17 cellular contexts compared by ENCODE assay signal in the genomic region with DNA sequence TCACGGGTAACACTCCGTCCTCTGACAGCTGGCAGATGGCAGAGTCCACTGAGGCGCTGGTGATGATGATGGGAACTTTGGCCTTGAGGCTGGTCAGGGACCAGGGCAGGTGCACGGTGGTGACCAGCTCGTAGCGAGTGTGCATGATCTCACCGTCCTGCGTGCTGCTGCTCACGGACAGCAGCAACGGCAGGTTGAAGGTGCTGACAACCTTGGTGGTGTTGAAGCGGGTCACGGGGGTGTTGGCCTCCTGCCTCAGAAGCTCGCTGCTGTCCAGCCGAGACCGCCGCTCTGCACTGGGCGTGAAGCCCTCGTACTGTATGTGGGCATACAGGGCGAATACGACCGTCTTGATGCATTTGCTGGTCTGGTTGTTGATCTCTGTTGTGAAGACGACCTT. TPM values are rescaled to one million over a fixed set of nuclear protein-coding genes. Genes with fewer than 3 reads are reported as not detected.
DNase-seq lines count a peak whose midpoint lies in the region; ATAC-seq, FAIRE-seq and TF ChIP-seq lines count a peak whose summit lies in the region.
"Had no signal": no experiment of that assay in that cellular context is flagged by ENCODE, and none has a peak within 500 bp of the region (broad histone marks: within the 10 kb centered on the region; RNA-seq: fewer than 3 reads in every experiment).

No MANE protein-coding gene starts in this region.

- no peak for DNase-seq in Right ventricle myocardium inferior (ENCODE audit: missing footprints)
- no peak for DNase-seq in right atrium auricular region (ENCODE audit: low spot score)
- peak in 1 of 2 donors; percentile 40 for DNase-seq in heart right ventricle
- DNase-seq in iPS-NIHi11 (ENCODE audit: low spot score) = peak; percentile 1
- DNase-seq in small intestine = peak; percentile 11
- no peak for DNase-seq in esophagus squamous epithelium (lab: John Stamatoyannopoulos, UW)
- DNase-seq in GOT3 (lab: John Stamatoyannopoulos, UW) = no peak
- no peak for DNase-seq in gastrocnemius medialis
- DNase-seq: C1 segment of cervical spinal cord; CD4-positive, alpha-beta memory T cell; DMS79 had no signal

- H3K4me3 ChIP-seq in right atrium auricular region (no peak overlapping the region), heart right ventricle (no peak overlapping the region), small intestine (ENCODE audit: low read depth in 1 of 2, low read length in 2 of 2) (no peak overlapping the region), esophagus squamous epithelium (no peak overlapping the region), gastrocnemius medialis (no peak overlapping the region)
- H3K4me3 ChIP-seq: GM12878, GM23338, HAP-1 had no signal

- no peaks in the 10 kb centered on the region for H3K27me3 ChIP-seq in right atrium auricular region
- peaks cover 0 to 8% (median 0%) of the 10 kb centered on the region in 7 donors for H3K27me3 ChIP-seq in heart right ventricle
- no peaks in the 10 kb centered on the region for H3K27me3 ChIP-seq in small intestine (ENCODE audit: control insufficient read depth in 2 of 2, insufficient read depth in 2 of 2, low read length in 2 of 2)
- H3K27me3 ChIP-seq in esophagus squamous epithelium = peaks cover 0 to 17% (median 0%) of the 10 kb centered on the region in 4 donors
- no peaks in the 10 kb centered on the region for H3K27me3 ChIP-seq in gastrocnemius medialis

- WGBS in heart right ventricle, 2 donors = 37 to 56% methylated on average over 22 of the region's 22 CpGs
- WGBS in small intestine, 3 donors = 55 to 85% (median 65%) methylated on average over 22 of the region's 22 CpGs
- 90% methylated on average over 3 to 11 of the region's 22 CpGs for WGBS in esophagus squamous epithelium, 2 donors

- H3K27ac ChIP-seq in right atrium auricular region (no peak overlapping the region), heart right ventricle (no peak overlapping the region), small intestine (ENCODE audit: low read depth in 1 of 2, low read length in 1 of 2) (no peak overlapping the region), esophagus squamous epithelium (no peak overlapping the region), gastrocnemius medialis (peak overlapping the region in 1 of 4 donors; percentile 26)
- H3K27ac ChIP-seq: 22Rv1 had no signal

- H3K9me3 ChIP-seq in right atrium auricular region = no peaks in the 10 kb centered on the region
- no peaks in the 10 kb centered on the region for H3K9me3 ChIP-seq in heart right ventricle
- no peaks in the 10 kb centered on the region for H3K9me3 ChIP-seq in small intestine (ENCODE audit: control insufficient read depth, low read depth)
- no peaks in the 10 kb centered on the region for H3K9me3 ChIP-seq in esophagus squamous epithelium
- no peaks in the 10 kb centered on the region for H3K9me3 ChIP-seq in gastrocnemius medialis
- H3K9me3 ChIP-seq: HAP-1 had no signal

- no peaks in the 10 kb centered on the region for H3K36me3 ChIP-seq in right atrium auricular region
- H3K36me3 ChIP-seq in heart right ventricle = no peaks in the 10 kb centered on the region
- H3K36me3 ChIP-seq in small intestine (ENCODE audit: control insufficient read depth in 2 of 2, insufficient read depth in 2 of 2, low read length in 2 of 2) = no peaks in the 10 kb centered on the region
- no peaks in the 10 kb centered on the region for H3K36me3 ChIP-seq in esophagus squamous epithelium
- no peaks in the 10 kb centered on the region for H3K36me3 ChIP-seq in gastrocnemius medialis
- H3K36me3 ChIP-seq: HAP-1 had no signal

- no peak for FAIRE-seq in small intestine (lab: Jason Lieb, UNC)
- FAIRE-seq: GM12878 had no signal

- intact Hi-C loops in Right ventricle myocardium inferior (cut with DNase I) = no loop called here
- intact Hi-C loops in heart right ventricle (cut with DNase I) = no loop called here
- intact Hi-C loops in esophagus squamous epithelium (cut with DNase I) = no loop called here
- intact Hi-C loops in gastrocnemius medialis (cut with DNase I; ENCODE audit: low total_unique reads) = no loop called here

- in situ Hi-C loops in gastrocnemius medialis (cut with MboI; ENCODE audit: low sequenced_read_pairs in 4 of 4) = no loop called here

- H3K4me1 ChIP-seq in right atrium auricular region (no peaks in the 10 kb centered on the region), heart right ventricle (peaks cover 0 to 13% (median 4%) of the 10 kb centered on the region in 9 donors), small intestine (ENCODE audit: control insufficient read depth in 2 of 2, insufficient read depth in 1 of 2, low read depth in 1 of 2, low read length in 1 of 2) (no peaks in the 10 kb centered on the region), esophagus squamous epithelium (peaks cover 0 to 8% (median 0%) of the 10 kb centered on the region in 3 donors), gastrocnemius medialis (peaks cover 6% of the 10 kb centered on the region in 2 donors)
- H3K4me1 ChIP-seq: HAP-1 had no signal

- peak; percentile 79 for ATAC-seq in Right ventricle myocardium inferior
- ATAC-seq in heart right ventricle = peak in 7 of 8 donors; percentile 34 to 81 (median 64)
- ATAC-seq in gastrocnemius medialis = no peak
- ATAC-seq: GM12878, GM23338 had no signal

- TF ChIP-seq CTCF in right atrium auricular region (IDR thresholded peaks at IDR 0.05) (no peak), heart right ventricle (IDR thresholded peaks at IDR 0.05) (no peak), esophagus squamous epithelium (IDR thresholded peaks at IDR 0.05) (no peak), gastrocnemius medialis (IDR thresholded peaks at IDR 0.05 in 4 of 5, conservative IDR thresholded peaks at IDR 0.05 in 1 of 5) (no peak)

- TF ChIP-seq POLR2A in esophagus squamous epithelium (IDR thresholded peaks at IDR 0.05) (no peak), gastrocnemius medialis (IDR thresholded peaks at IDR 0.05) (no peak)

RNA-seq across cellular contexts. Expression of a gene that starts 11.6 kb away (rescaled TPM):
- not detected for total RNA-seq in Right ventricle myocardium inferior
- not detected for total RNA-seq in right atrium auricular region
- under 1 TPM in 1 of 10 donors, not detected in 9; 0.21 TPM for total RNA-seq in heart right ventricle
- under 1 TPM in 1 of 2 donors, not detected in 1; 0.01 TPM for polyA plus RNA-seq in heart right ventricle
- under 1 TPM in 1 of 3 donors, not detected in 2; 0.12 TPM for polyA plus RNA-seq in small intestine
- total RNA-seq in esophagus squamous epithelium = under 1 TPM in 2 of 4 donors, not detected in 2; 0.38 to 0.62 TPM
- total RNA-seq in gastrocnemius medialis = not detected
- total RNA-seq: A673, G401, GM23338 had no signal
- polyA plus RNA-seq: GM23338 had no signal

RNA-seq across cellular contexts. Expression of a gene that starts 18.2 kb away (rescaled TPM):
- total RNA-seq in Right ventricle myocardium inferior = 2.3 TPM
- total RNA-seq in right atrium auricular region = under 1 TPM; 0.28 to 0.33 TPM
- 1 to 10 TPM in 5 of 10 donors, under 1 TPM in 5; 0.35 to 6.2 (median 1.1) TPM for total RNA-seq in heart right ventricle
- under 1 TPM; 0.39 to 0.44 TPM for polyA plus RNA-seq in heart right ventricle
- polyA plus RNA-seq in small intestine = 10 to 100 TPM in 1 of 3 donors, 1 to 10 TPM in 1, under 1 TPM in 1; 0.67 to 11.0 (median 1.1) TPM
- total RNA-seq in esophagus squamous epithelium = 10 to 100 TPM in 3 of 4 donors, 1 to 10 TPM in 1; 3.4 to 21.7 (median 11.5) TPM
- under 1 TPM in 3 of 4 donors, not detected in 1; 0.12 to 0.72 (median 0.69) TPM for total RNA-seq in gastrocnemius medialis

RNA-seq across cellular contexts. Expression of a gene that starts 23.6 kb away (rescaled TPM):
- total RNA-seq in Right ventricle myocardium inferior = 34.0 TPM
- total RNA-seq in right atrium auricular region = 10 to 100 TPM; 23.3 to 27.2 TPM
- 10 to 100 TPM; 16.3 to 52.9 (median 26.0) TPM for total RNA-seq in heart right ventricle
- 10 to 100 TPM in 1 of 2 donors, 1 to 10 TPM in 1; 7.2 to 47.0 TPM for polyA plus RNA-seq in heart right ventricle
- polyA plus RNA-seq in small intestine = 100 to 1,000 TPM in 2 of 3 donors, 10 to 100 TPM in 1; 77.3 to 190 (median 173) TPM
- 100 to 1,000 TPM in 3 of 4 donors, 10 to 100 TPM in 1; 67.3 to 173 (median 147) TPM for total RNA-seq in esophagus squamous epithelium
- 100 to 1,000 TPM in 2 of 4 donors, 10 to 100 TPM in 2; 53.9 to 193 (median 92.5) TPM for total RNA-seq in gastrocnemius medialis

RNA-seq across cellular contexts. Expression of a gene that starts 59.6 kb away (rescaled TPM):
- 7.3 TPM for total RNA-seq in Right ventricle myocardium inferior
- total RNA-seq in right atrium auricular region = 1 to 10 TPM; 3.0 to 7.6 TPM
- total RNA-seq in heart right ventricle = 10 to 100 TPM in 1 of 10 donors, 1 to 10 TPM in 9; 4.5 to 11.1 (median 6.9) TPM
- polyA plus RNA-seq in heart right ventricle = 1 to 10 TPM; 6.3 to 6.4 TPM
- 10 to 100 TPM; 14.3 to 38.0 (median 23.2) TPM for polyA plus RNA-seq in small intestine
- total RNA-seq in esophagus squamous epithelium = 10 to 100 TPM in 3 of 4 donors, 1 to 10 TPM in 1; 9.6 to 28.7 (median 16.8) TPM
- total RNA-seq in gastrocnemius medialis = 10 to 100 TPM in 2 of 4 donors, 1 to 10 TPM in 2; 5.9 to 14.0 (median 9.0) TPM
- total RNA-seq: G401 had no signal

Comparison
In these comparisons a context has a peak if more than half of its experiments do, and no peak if none do; other contexts are left out.
1. ATAC-seq: peak in Right ventricle myocardium inferior (single experiment) and heart right ventricle (7 of 8); none in gastrocnemius medialis (0 of 2).
2. DNase-seq: peak in iPS-NIHi11 (single experiment) and small intestine (single experiment); none in Right ventricle myocardium inferior (single experiment), right atrium auricular region (single experiment), esophagus squamous epithelium (single experiment), GOT3 (single experiment) and gastrocnemius medialis (0 of 2).